9 cellular contexts compared by ENCODE assay signal in genomic region chr14:22386924-22387775, GRCh38.
DNase-seq lines count a peak whose midpoint lies in the region; ATAC-seq, FAIRE-seq and TF ChIP-seq lines count a peak whose summit lies in the region.
"Had no signal": no experiment of that assay in that cellular context is flagged by ENCODE, and none has a peak within 500 bp of the region (broad histone marks: within the 10 kb centered on the region; RNA-seq: fewer than 3 reads in every experiment).

No MANE protein-coding gene starts in this region.

- H2BK120ac ChIP-seq in H1 (replicated peaks; ENCODE audit: low read depth, low read length): no peak overlapping the region

- H3K56ac ChIP-seq in H1 (replicated peaks; ENCODE audit: insufficient read length, low read depth, low read length): no peak overlapping the region

- no peak overlapping the region for H4K8ac ChIP-seq in H1 (ENCODE audit: extremely low read depth, insufficient read depth, low read length)

- H4K5ac ChIP-seq in H1 (ENCODE audit: insufficient read length, low read depth, low read length): no peak overlapping the region

- H2BK20ac ChIP-seq in H1 (ENCODE audit: low read length): no peak overlapping the region

- H3K4me3 ChIP-seq in Karpas-422 (ENCODE audit: low read length) (no peak overlapping the region), H1 (ENCODE audit: extremely low read depth in 1 of 4, insufficient read depth in 2 of 4, low read depth in 3 of 4, low read length in 4 of 4) (no peak overlapping the region), vagina (no peak overlapping the region)

- H4K91ac ChIP-seq in H1 (replicated peaks; ENCODE audit: insufficient read length, low read length): no peak overlapping the region

- no peak overlapping the region for H3K23ac ChIP-seq in H1 (ENCODE audit: insufficient read length)

- H2BK5ac ChIP-seq in H1 (ENCODE audit: low read depth, low read length): no peak overlapping the region

- H3K79me2 ChIP-seq in Karpas-422 (ENCODE audit: low read length): no peaks in the 10 kb centered on the region
- no peaks in the 10 kb centered on the region for H3K79me2 ChIP-seq in H1 (ENCODE audit: control insufficient read depth in 1 of 2, insufficient read depth in 2 of 2, low read length in 2 of 2)

- H3K23me2 ChIP-seq in H1 (ENCODE audit: low read depth, low read length): no peaks in the 10 kb centered on the region

- FAIRE-seq in H1 (lab: Jason Lieb, UNC): no peak

- no peak for TF ChIP-seq POLR2A in H1 (IDR thresholded peaks at IDR 0.05; ENCODE audit: control extremely low read depth in 1 of 2, low read depth in 2 of 2, low read length in 2 of 2)
- TF ChIP-seq POLR2A in vagina (IDR thresholded peaks at IDR 0.05): no peak

- TF ChIP-seq CTCF in H1 (IDR thresholded peaks at IDR 0.05; ENCODE audit: control extremely low read depth in 1 of 3, insufficient read depth in 1 of 3, low read depth in 1 of 3, low read length in 3 of 3): peak; percentile 38 to 88 (median 78)
- TF ChIP-seq CTCF in vagina (IDR thresholded peaks at IDR 0.05): peak; percentile 54 to 87 (median 71)

- TF ChIP-seq RAD21 in H1 (IDR thresholded peaks at IDR 0.05 in 1 of 2, conservative IDR thresholded peaks at IDR 0.05 in 1 of 2; ENCODE audit: low read depth in 2 of 2, low read length in 2 of 2): peak; percentile 92 to 95

- no peaks in the 10 kb centered on the region for H3K36me3 ChIP-seq in Karpas-422 (ENCODE audit: insufficient read depth, low read length)
- H3K36me3 ChIP-seq in H1 (ENCODE audit: control insufficient read depth in 2 of 4, insufficient read depth in 4 of 4, low read length in 3 of 4): no peaks in the 10 kb centered on the region
- no peaks in the 10 kb centered on the region for H3K36me3 ChIP-seq in vagina

- TF ChIP-seq EP300 in H1 (IDR thresholded peaks at IDR 0.05; ENCODE audit: borderline replicate concordance in 1 of 2, low read depth in 2 of 2, low read length in 2 of 2): no peak

- CTCF ChIA-PET in H1 (lab: Charles Lee; ENCODE audit: partially characterized antibody): interaction anchor here (0.8 to 8.1 kb wide), 12 partner anchors 9 to 265 kb away, joined by 3 to 55 read pairs (median 6); no protein-coding TSS in a partner anchor

- no peaks in the 10 kb centered on the region for H3K79me1 ChIP-seq in H1 (ENCODE audit: low read depth, low read length)

- H3K14ac ChIP-seq in H1 (ENCODE audit: insufficient read length): no peak overlapping the region

- peak overlapping the region; percentile 31 for H3K4me2 ChIP-seq in Karpas-422 (ENCODE audit: low read depth, low read length, poor library complexity, severe bottlenecking)
- H3K4me2 ChIP-seq in H1 (ENCODE audit: insufficient read depth in 1 of 2, low read depth in 2 of 2, low read length in 2 of 2): no peak overlapping the region

- ATAC-seq in GM18517 (IDR thresholded peaks at IDR 0.05; ENCODE audit: unreplicated experiment): no peak
- ATAC-seq: stimulated activated effector memory CD8-positive, alpha-beta T cell treated with anti-CD3 and anti-CD28 coated beads, Interleukin-12 subunit alpha, Interleukin-12 subunit beta, amount 100 ng/mL, for 72 hours had no signal

- H3K4ac ChIP-seq in H1 (replicated peaks; ENCODE audit: insufficient read length, low read depth, low read length): no peak overlapping the region

- DNase-seq in EH (ENCODE audit: low read depth) (peak; percentile 73), Karpas-422 (peak; percentile 97), RKO (ENCODE audit: low spot score) (peak; percentile 60), H1 (ENCODE audit: low read depth in 1 of 2, low spot score in 2 of 2) (peak; percentile 9 to 80), medulla oblongata (ENCODE audit: extremely low spot score) (peak; percentile 92), vagina (ENCODE audit: extremely low spot score in 2 of 2) (peak in 1 of 2 donors; percentile 69), mesenteric fat pad (ENCODE audit: low spot score) (no peak)

- no peak overlapping the region for H2BK15ac ChIP-seq in H1 (ENCODE audit: low read length)

- H3K9me3 ChIP-seq in Karpas-422 (ENCODE audit: low read length) (no peaks in the 10 kb centered on the region), H1 (ENCODE audit: insufficient read depth in 2 of 2, low read depth in 1 of 2, low read length in 1 of 2) (no peaks in the 10 kb centered on the region), vagina (no peaks in the 10 kb centered on the region)

- no peaks in the 10 kb centered on the region for H4K20me1 ChIP-seq in Karpas-422 (ENCODE audit: insufficient read depth, low read depth, low read length)
- H4K20me1 ChIP-seq in H1 (replicated peaks in 1 of 2; ENCODE audit: control insufficient read depth in 1 of 2, insufficient read depth in 2 of 2, low read length in 2 of 2): no peaks in the 10 kb centered on the region

- peak overlapping the region; percentile 59; the same call in 1 of the 2 replicates for H2AFZ ChIP-seq in Karpas-422 (ENCODE audit: low read length)
- H2AFZ ChIP-seq in H1 (ENCODE audit: low read length): peak overlapping the region; percentile 98

- no peak overlapping the region for H3K18ac ChIP-seq in H1 (ENCODE audit: extremely low read depth, low read length)

- intact Hi-C loops in vagina (cut with DNase I): loop anchor here (5.0 kb wide), 1 partner anchor 270 kb away; no protein-coding TSS in a partner anchor

- H3K27me3 ChIP-seq in Karpas-422 (ENCODE audit: low read length) (no peaks in the 10 kb centered on the region), H1 (replicated peaks in 1 of 4; ENCODE audit: control insufficient read depth in 3 of 4, extremely low read depth in 1 of 4, insufficient read depth in 3 of 4, low read length in 3 of 4) (no peaks in the 10 kb centered on the region), vagina (no peaks in the 10 kb centered on the region)

- no peaks in the 10 kb centered on the region for H3K9me2 ChIP-seq in Karpas-422 (replicated peaks; ENCODE audit: insufficient read depth, low read length)

- H2AK5ac ChIP-seq in H1 (ENCODE audit: low read depth, low read length): no peak overlapping the region

- H3K27ac ChIP-seq in Karpas-422 (ENCODE audit: low read length): no peak overlapping the region
- no peak overlapping the region for H3K27ac ChIP-seq in H1 (ENCODE audit: low read depth, low read length)
- H3K27ac ChIP-seq in vagina: no peak overlapping the region

- WGBS in H1 (ENCODE audit: extremely low coverage in 1 of 2, insufficient coverage in 1 of 2, insufficient read length in 1 of 2, insufficient replicate concordance in 2 of 2, low coverage in 1 of 2, low lambda C conversion rate in 2 of 2, missing lambda C conversion rate in 1 of 2), 2 experiments: 61% methylated on average over 22 of the region's 22 CpGs; no CpG with 5 or more reads in 1 of the 2 experiments

- POLR2A ChIA-PET in H1 (lab: Charles Lee; ENCODE audit: partially characterized antibody): no interaction called here

- peak overlapping the region; percentile 10; the same call in 1 of the 2 replicates for H3K9ac ChIP-seq in Karpas-422 (ENCODE audit: low read length)
- H3K9ac ChIP-seq in H1 (replicated peaks in 1 of 4; ENCODE audit: extremely low read depth in 1 of 4, low read depth in 3 of 4, low read length in 3 of 4): no peak overlapping the region

- no peak overlapping the region for H2BK12ac ChIP-seq in H1 (ENCODE audit: low read depth, low read length)

- H3K4me1 ChIP-seq in Karpas-422 (ENCODE audit: low read length) (peaks cover 23% of the 10 kb centered on the region), H1 (replicated peaks in 1 of 4; ENCODE audit: control insufficient read depth in 3 of 4, insufficient read depth in 4 of 4, low read length in 3 of 4) (no peaks in the 10 kb centered on the region), vagina (no peaks in the 10 kb centered on the region)

TF ChIP-seq in H1, 55 proteins besides CTCF, POLR2A, EP300 and RAD21:
- TF ChIP-seq EGR1 (IDR thresholded peaks at IDR 0.05; ENCODE audit: borderline replicate concordance, low read depth, low read length) (no peak), KDM4A (IDR thresholded peaks at IDR 0.05; ENCODE audit: low read depth, low read length, severe bottlenecking) (no peak), RBBP5 (IDR thresholded peaks at IDR 0.05; ENCODE audit: borderline replicate concordance, low read depth, low read length) (no peak), RNF2 (IDR thresholded peaks at IDR 0.05; ENCODE audit: borderline replicate concordance, low read depth, low read length, missing control alignments, poor library complexity, severe bottlenecking) (no peak), JUND (IDR thresholded peaks at IDR 0.05; ENCODE audit: low read length) (no peak), RXRA (IDR thresholded peaks at IDR 0.05; ENCODE audit: insufficient read depth, low read depth, low read length) (no peak), YY1 (IDR thresholded peaks at IDR 0.05; ENCODE audit: low read depth, low read length) (peak; percentile 89; the same call in 1 of the 2 replicates), NRF1 (IDR thresholded peaks at IDR 0.05; ENCODE audit: low read depth, low read length) (no peak), TAF7 (optimal IDR thresholded peaks at IDR 0.05; ENCODE audit: borderline replicate concordance, low read depth, low read length) (peak; percentile 25)
